Comparison of ENCODE assay signal across 1 cellular context in genomic region chr4:120000591-120001296, GRCh38.
TF ChIP-seq lines count a peak whose summit lies in the region.

No MANE protein-coding gene starts in this region.

TF ChIP-seq in HEK293, 187 proteins besides CTCF, POLR2A, EP300 and RAD21 (continued from another document and continues in another):
- TF ChIP-seq TSHZ1 (tag by site-specific recombination; IDR thresholded peaks at IDR 0.05; ENCODE audit: borderline replicate concordance): peak; percentile 61; the same call in 1 of the 2 replicates
- TF ChIP-seq ZNF140 (tag by site-specific recombination; IDR thresholded peaks at IDR 0.05): no peak
- TF ChIP-seq GLIS1 (tag by site-specific recombination; IDR thresholded peaks at IDR 0.05): peak; percentile 31; the same call in 1 of the 2 replicates
- no peak for TF ChIP-seq ZNF626 (tag by site-specific recombination; IDR thresholded peaks at IDR 0.05)
- TF ChIP-seq ZNF48 (tag by site-specific recombination; IDR thresholded peaks at IDR 0.05): no peak
- no peak for TF ChIP-seq EGR2 (tag by site-specific recombination; IDR thresholded peaks at IDR 0.05; ENCODE audit: low read depth)
- TF ChIP-seq ZBTB26 (tag by site-specific recombination; optimal IDR thresholded peaks at IDR 0.05): no peak
- TF ChIP-seq ZNF132 (tag by site-specific recombination; IDR thresholded peaks at IDR 0.05; ENCODE audit: borderline replicate concordance): no peak
- TF ChIP-seq ZNF555 (tag by site-specific recombination; conservative IDR thresholded peaks at IDR 0.05): no peak
- TF ChIP-seq ZNF580 (tag by site-specific recombination; IDR thresholded peaks at IDR 0.05): peak; percentile 30; the same call in 1 of the 2 replicates
- TF ChIP-seq ZNF112 (tag by site-specific recombination; IDR thresholded peaks at IDR 0.05): no peak
- no peak for TF ChIP-seq ZNF248 (tag by site-specific recombination; IDR thresholded peaks at IDR 0.05)
- peak; percentile 75 for TF ChIP-seq OSR2 (tag by site-specific recombination; IDR thresholded peaks at IDR 0.05)
- no peak for TF ChIP-seq ZNF174 (tag by site-specific recombination; IDR thresholded peaks at IDR 0.05)
- no peak for TF ChIP-seq ZNF777 (tag by site-specific recombination; IDR thresholded peaks at IDR 0.05; ENCODE audit: borderline replicate concordance)
- TF ChIP-seq ZNF830 (tag by site-specific recombination; IDR thresholded peaks at IDR 0.05; ENCODE audit: low read depth): no peak
- 0 out of 2 replicates have a peak, but pooled peaks have one; percentile 27 for TF ChIP-seq OVOL3 (tag by site-specific recombination; IDR thresholded peaks at IDR 0.05)
- no peak for TF ChIP-seq ZBTB7A (tag by site-specific recombination; IDR thresholded peaks at IDR 0.05; ENCODE audit: low read depth)
- TF ChIP-seq ZNF138 (tag by site-specific recombination; IDR thresholded peaks at IDR 0.05; ENCODE audit: borderline replicate concordance): no peak
- TF ChIP-seq ZNF596 (tag by site-specific recombination; IDR thresholded peaks at IDR 0.05): peak; percentile 57; the same call in 1 of the 2 replicates
- no peak for TF ChIP-seq ZNF561 (tag by site-specific recombination; IDR thresholded peaks at IDR 0.05; ENCODE audit: borderline replicate concordance)
- no peak for TF ChIP-seq ZNF785 (tag by site-specific recombination; IDR thresholded peaks at IDR 0.05)
- no peak for TF ChIP-seq ZNF302 (tag by site-specific recombination; IDR thresholded peaks at IDR 0.05; ENCODE audit: low read depth)
- TF ChIP-seq PATZ1 (tag by site-specific recombination; IDR thresholded peaks at IDR 0.05): no peak
- TF ChIP-seq ZNF239 (tag by site-specific recombination; IDR thresholded peaks at IDR 0.05): no peak
- TF ChIP-seq HOXD13 (CRISPR knock-in tag; IDR thresholded peaks at IDR 0.05; ENCODE audit: borderline replicate concordance): no peak
- no peak for TF ChIP-seq ZNF549 (tag by site-specific recombination; IDR thresholded peaks at IDR 0.05)
- TF ChIP-seq ZNF843 (tag by site-specific recombination; IDR thresholded peaks at IDR 0.05): peak; percentile 88; the same call in 1 of the 2 replicates
- TF ChIP-seq YY2 (tag by site-specific recombination; IDR thresholded peaks at IDR 0.05): no peak
- TF ChIP-seq ZNF513 (tag by site-specific recombination; IDR thresholded peaks at IDR 0.05): no peak
- peak; percentile 84 for TF ChIP-seq TRIM28 (IDR thresholded peaks at IDR 0.05; ENCODE audit: borderline replicate concordance, low read length)
- TF ChIP-seq ZNF311 (tag by site-specific recombination; IDR thresholded peaks at IDR 0.05; ENCODE audit: borderline replicate concordance): no peak
- no peak for TF ChIP-seq ZSCAN30 (tag by site-specific recombination; IDR thresholded peaks at IDR 0.05)
- no peak for TF ChIP-seq ZIC2 (tag by site-specific recombination; IDR thresholded peaks at IDR 0.05)
- no peak for TF ChIP-seq ZFHX2 (tag by site-specific recombination; conservative IDR thresholded peaks at IDR 0.05)
- no peak for TF ChIP-seq ZNF18 (tag by site-specific recombination; IDR thresholded peaks at IDR 0.05)
- no peak for TF ChIP-seq ZNF560 (tag by site-specific recombination; IDR thresholded peaks at IDR 0.05; ENCODE audit: borderline replicate concordance)
- TF ChIP-seq ELK4 (IDR thresholded peaks at IDR 0.05; ENCODE audit: borderline replicate concordance, low read depth, low read length): no peak
- peak; percentile 49 for TF ChIP-seq ZNF629 (tag by site-specific recombination; IDR thresholded peaks at IDR 0.05)
- TF ChIP-seq BCL6B (tag by site-specific recombination; IDR thresholded peaks at IDR 0.05): no peak
- no peak for TF ChIP-seq ZNF701 (tag by site-specific recombination; IDR thresholded peaks at IDR 0.05)
- no peak for TF ChIP-seq ZNF747 (tag by site-specific recombination; IDR thresholded peaks at IDR 0.05)
- TF ChIP-seq ZSCAN18 (tag by site-specific recombination; IDR thresholded peaks at IDR 0.05): no peak
- no peak for TF ChIP-seq ZNF600 (tag by site-specific recombination; IDR thresholded peaks at IDR 0.05)
- no peak for TF ChIP-seq ZNF24 (tag by site-specific recombination; IDR thresholded peaks at IDR 0.05)
- no peak for TF ChIP-seq ZNF214 (tag by site-specific recombination; IDR thresholded peaks at IDR 0.05; ENCODE audit: borderline replicate concordance)
- TF ChIP-seq MEIS1 (CRISPR knock-in tag; IDR thresholded peaks at IDR 0.05; ENCODE audit: borderline replicate concordance): no peak
- TF ChIP-seq ZNF670 (tag by site-specific recombination; IDR thresholded peaks at IDR 0.05; ENCODE audit: low read depth): no peak
- peak; percentile 88 for TF ChIP-seq FEZF1 (tag by site-specific recombination; IDR thresholded peaks at IDR 0.05)
- TF ChIP-seq ZBTB11 (tag by site-specific recombination; conservative IDR thresholded peaks at IDR 0.05; ENCODE audit: low read depth): no peak
- no peak for TF ChIP-seq ZNF623 (tag by site-specific recombination; IDR thresholded peaks at IDR 0.05)
